ENCODE assay signal across 25 cellular contexts in genomic region chr16:14283786-14284185, GRCh38.
A peak's percentile ranks its signal among the peaks of the same experiment; 100 is the strongest.
DNase-seq lines count a peak whose midpoint lies in the region; ATAC-seq and TF ChIP-seq lines count a peak whose summit lies in the region.
"Had no signal": no experiment of that assay in that cellular context is flagged by ENCODE, and none has a peak within 500 bp of the region (broad histone marks: within the 10 kb centered on the region; RNA-seq: fewer than 3 reads in every experiment).

No MANE protein-coding gene starts in this region.

- no peaks in the 10 kb centered on the region for H3K79me1 ChIP-seq in H9 (ENCODE audit: insufficient read depth, low read depth, low read length, poor library complexity, severe bottlenecking)

- peak overlapping the region in 5 of 8 donors; percentile 1 to 35 (median 15) for H3K4me3 Mint-ChIP-seq in CD4-positive, alpha-beta memory T cell
- peak overlapping the region; percentile 84 to 94 for H3K4me3 Mint-ChIP-seq in H9
- peak overlapping the region; percentile 84 for H3K4me3 Mint-ChIP-seq in WTC11
- H3K4me3 Mint-ChIP-seq in nephron = peak overlapping the region; percentile 46 to 98 (median 93)
- no peak overlapping the region for H3K4me3 Mint-ChIP-seq in activated CD4-positive, alpha-beta T cell treated with anti-CD3 and anti-CD28 coated beads, Interleukin-2, amount 10 ng/mL, durations not matched to agents 7 days and 5 days
- H3K4me3 Mint-ChIP-seq: stimulated activated memory B cell treated with anti-CD40 and anti-IgM and Interleukin-4, amounts not matched to agents 10 μg/mL and 1 μg/mL and 100 μg/mL, for 72 hours had no signal

- intact Hi-C loops in CD4-positive, alpha-beta memory T cell (cut with micrococcal nuclease) = no loop called here

- H3K4me1 ChIP-seq in CD4-positive, alpha-beta memory T cell (ENCODE audit: insufficient read depth, low read length) = peaks cover 18% of the 10 kb centered on the region
- H3K4me1 ChIP-seq in H9 (ENCODE audit: insufficient read depth, low read length) = peaks cover 8% of the 10 kb centered on the region; the same call in 1 of the 2 replicates

- no peak overlapping the region for H2AFZ ChIP-seq in H9 (ENCODE audit: low read length)

- H4K91ac ChIP-seq in H9 (ENCODE audit: insufficient read length, low read depth, low read length) = no peak overlapping the region

- no peak overlapping the region for H3K23ac ChIP-seq in H9 (ENCODE audit: insufficient read length, low read depth, low read length)

- H3K4me2 ChIP-seq in H9 (ENCODE audit: insufficient read depth, insufficient read length, low read length) = peak overlapping the region; percentile 67

- H3K4me1 Mint-ChIP-seq in CD4-positive, alpha-beta memory T cell = peaks cover 8 to 33% (median 16%) of the 10 kb centered on the region in 4 donors
- peaks cover 42 to 44% of the 10 kb centered on the region in 2 experiments for H3K4me1 Mint-ChIP-seq in H9
- H3K4me1 Mint-ChIP-seq in WTC11 = peaks cover 47% of the 10 kb centered on the region
- H3K4me1 Mint-ChIP-seq in nephron = peaks cover 17% of the 10 kb centered on the region
- H3K4me1 Mint-ChIP-seq in activated CD4-positive, alpha-beta T cell treated with anti-CD3 and anti-CD28 coated beads, Interleukin-2, amount 10 ng/mL, durations not matched to agents 7 days and 5 days = peaks cover 25% of the 10 kb centered on the region

- H3K23me2 ChIP-seq in H9 (ENCODE audit: insufficient read length, low read depth, low read length, poor library complexity, severe bottlenecking) = peaks cover 13% of the 10 kb centered on the region

- H3K56ac ChIP-seq in H9 (ENCODE audit: insufficient read length, low read depth, low read length) = no peak overlapping the region

- H3K36me3 ChIP-seq in CD4-positive, alpha-beta memory T cell (ENCODE audit: insufficient read depth, low read length) = no peaks in the 10 kb centered on the region
- H3K36me3 ChIP-seq: BLaER1 treated with 17β-estradiol and CSF1 and Interleukin-3, amounts not matched to agents 10 nM and 100 nM; heart right ventricle; sigmoid colon; upper lobe of right lung had no signal

- peak; percentile 4 for ATAC-seq in WTC11
- no peak for ATAC-seq in GM19467 (IDR thresholded peaks at IDR 0.05; ENCODE audit: unreplicated experiment)
- ATAC-seq: activated naive CD4-positive, alpha-beta T cell treated with anti-CD3 and anti-CD28 coated beads, Interleukin-2, amount 50 U/mL, for 72 hours; effector memory CD8-positive, alpha-beta T cell; heart right ventricle; left cardiac atrium; stimulated activated memory B cell treated with anti-CD40 and anti-IgM and Interleukin-4, amounts not matched to agents 10 μg/mL and 1 μg/mL and 100 μg/mL, for 72 hours; T-cell; upper lobe of right lung had no signal

- no peak overlapping the region for H3T11ph ChIP-seq in H9 (ENCODE audit: low read length)

- H3K9me3 ChIP-seq in CD4-positive, alpha-beta memory T cell (ENCODE audit: control insufficient read depth in 1 of 2, low read length in 2 of 2) = no peaks in the 10 kb centered on the region
- no peaks in the 10 kb centered on the region for H3K9me3 ChIP-seq in H9 (ENCODE audit: control insufficient read depth, low read depth, low read length)
- H3K9me3 ChIP-seq: sigmoid colon, upper lobe of right lung had no signal

- H4K5ac ChIP-seq in H9 (ENCODE audit: insufficient read length, low read depth, low read length) = no peak overlapping the region

- H3K9ac ChIP-seq in H9 (ENCODE audit: extremely low read depth, insufficient read length, low read length) = no peak overlapping the region

- H3K14ac ChIP-seq in H9 (ENCODE audit: insufficient read depth, low read length) = no peak overlapping the region

- no peak overlapping the region for H2BK12ac ChIP-seq in H9 (ENCODE audit: insufficient read length, low read depth, low read length)

- TF ChIP-seq CTCF in H9 (conservative IDR thresholded peaks at IDR 0.05) (no peak), WTC11 (IDR thresholded peaks at IDR 0.05) (no peak), nephron (IDR thresholded peaks at IDR 0.05; ENCODE audit: unreplicated experiment in 3 of 3) (no peak)

- H3K9me3 Mint-ChIP-seq in CD4-positive, alpha-beta memory T cell = peaks cover 0 to 20% (median 2%) of the 10 kb centered on the region in 8 donors
- peaks cover 0 to 2% of the 10 kb centered on the region in 2 experiments; a peak in 3 of 5 replicates for H3K9me3 Mint-ChIP-seq in H9
- no peaks in the 10 kb centered on the region for H3K9me3 Mint-ChIP-seq in WTC11
- H3K9me3 Mint-ChIP-seq in nephron = no peaks in the 10 kb centered on the region
- no peaks in the 10 kb centered on the region for H3K9me3 Mint-ChIP-seq in activated CD4-positive, alpha-beta T cell treated with anti-CD3 and anti-CD28 coated beads, Interleukin-2, amount 10 ng/mL, durations not matched to agents 7 days and 5 days
- H3K9me3 Mint-ChIP-seq: activated naive CD4-positive, alpha-beta T cell treated with anti-CD3 and anti-CD28 coated beads, Interleukin-2, amount 50 U/mL, for 72 hours; stimulated activated memory B cell treated with anti-CD40 and anti-IgM and Interleukin-4, amounts not matched to agents 10 μg/mL and 1 μg/mL and 100 μg/mL, for 72 hours had no signal

- POLR2A ChIA-PET in CD4-positive, alpha-beta memory T cell (lab: Charles Lee; ENCODE audit: partially characterized antibody) = no interaction called here
- POLR2A ChIA-PET in WTC11 (lab: Charles Lee) = no interaction called here
- POLR2A ChIA-PET in activated CD4-positive, alpha-beta T cell treated with anti-CD3 and anti-CD28 coated beads, Interleukin-2, amount 10 ng/mL, durations not matched to agents 7 days and 5 days (lab: Charles Lee) = no interaction called here

- H4K20me1 ChIP-seq in H9 (ENCODE audit: control insufficient read depth, insufficient read depth, insufficient read length) = no peaks in the 10 kb centered on the region

- no peak overlapping the region for H2AK5ac ChIP-seq in H9 (ENCODE audit: insufficient read length, low read length)

- WGBS in H9 (ENCODE audit: extremely low coverage, insufficient read length, low lambda C conversion rate) = no CpG with 5 or more reads among the region's 7 CpGs

- H2BK5ac ChIP-seq in H9 (ENCODE audit: insufficient read length, low read length) = no peak overlapping the region

- no peaks in the 10 kb centered on the region for H3K27me3 ChIP-seq in CD4-positive, alpha-beta memory T cell (ENCODE audit: insufficient read depth, low read length)
- H3K27me3 ChIP-seq in H9 (ENCODE audit: insufficient read depth, low read length) = no peaks in the 10 kb centered on the region
- H3K27me3 ChIP-seq: BLaER1 treated with 17β-estradiol and CSF1 and Interleukin-3, amounts not matched to agents 10 nM and 100 nM; heart right ventricle; sigmoid colon; SJSA1; upper lobe of right lung had no signal

- H3K4me3 ChIP-seq in CD4-positive, alpha-beta memory T cell (ENCODE audit: low read length in 2 of 2) = no peak overlapping the region
- H3K4me3 ChIP-seq: sigmoid colon, SJSA1, upper lobe of right lung had no signal

- H4K8ac ChIP-seq in H9 (replicated peaks; ENCODE audit: insufficient read length, low read depth, low read length) = no peak overlapping the region

- H2BK120ac ChIP-seq in H9 (ENCODE audit: low read depth, low read length, poor library complexity, severe bottlenecking) = no peak overlapping the region

- H2BK15ac ChIP-seq in H9 (ENCODE audit: low read depth, low read length) = no peak overlapping the region

- no peaks in the 10 kb centered on the region for H3K79me2 ChIP-seq in H9 (ENCODE audit: insufficient read depth, low read length)

- no peak overlapping the region for H3K18ac ChIP-seq in H9 (ENCODE audit: insufficient read length, low read depth, low read length)

- H3K27ac ChIP-seq in CD4-positive, alpha-beta memory T cell (ENCODE audit: low read depth, low read length) = no peak overlapping the region
- H3K27ac ChIP-seq in H9 (ENCODE audit: insufficient read length, low read depth, low read length) = no peak overlapping the region
- H3K27ac ChIP-seq: heart right ventricle, sigmoid colon, SJSA1, upper lobe of right lung had no signal

- CTCF ChIA-PET in CD4-positive, alpha-beta memory T cell (lab: Charles Lee; ENCODE audit: partially characterized antibody) = interaction anchor here (2.5 kb wide), 1 partner anchor 361 kb away, joined by 11 read pairs; no protein-coding TSS in a partner anchor
- CTCF ChIA-PET in WTC11 (lab: Charles Lee) = interaction anchor here (1.2 to 3.8 kb wide), 4 partner anchors 15 to 364 kb away, joined by 4 to 50 read pairs (median 18); partner anchors contain the start of gene ERCC4
- CTCF ChIA-PET in activated CD4-positive, alpha-beta T cell treated with anti-CD3 and anti-CD28 coated beads, Interleukin-2, amount 10 ng/mL, durations not matched to agents 7 days and 5 days (lab: Charles Lee) = no interaction called here

- peak overlapping the region in 1 of 7 donors; percentile 98 for H3K27ac Mint-ChIP-seq in CD4-positive, alpha-beta memory T cell
- H3K27ac Mint-ChIP-seq in H9 (peak overlapping the region in 2 of 3 experiments; percentile 11 to 32; a peak in 5 of 7 replicates), WTC11 (peak overlapping the region; percentile 94), nephron (peak overlapping the region in 1 of 3 experiments; percentile 85)
- H3K27ac Mint-ChIP-seq in activated CD4-positive, alpha-beta T cell treated with anti-CD3 and anti-CD28 coated beads, Interleukin-2, amount 10 ng/mL, durations not matched to agents 7 days and 5 days = no peak overlapping the region
- H3K27ac Mint-ChIP-seq: stimulated activated memory B cell treated with anti-CD40 and anti-IgM and Interleukin-4, amounts not matched to agents 10 μg/mL and 1 μg/mL and 100 μg/mL, for 72 hours had no signal

- H3K27me3 Mint-ChIP-seq in CD4-positive, alpha-beta memory T cell = peaks cover 2% of the 10 kb centered on the region in 2 donors
- H3K27me3 Mint-ChIP-seq in H9 (ENCODE audit: low read depth) = peaks cover 9% of the 10 kb centered on the region
- no peaks in the 10 kb centered on the region; the same call in none of the 2 replicates for H3K27me3 Mint-ChIP-seq in WTC11 (ENCODE audit: low read depth)
- H3K27me3 Mint-ChIP-seq in nephron (ENCODE audit: low read depth) = peaks cover 10% of the 10 kb centered on the region
- H3K27me3 Mint-ChIP-seq in activated CD4-positive, alpha-beta T cell treated with anti-CD3 and anti-CD28 coated beads, Interleukin-2, amount 10 ng/mL, durations not matched to agents 7 days and 5 days = no peaks in the 10 kb centered on the region
- H3K27me3 Mint-ChIP-seq: effector memory CD8-positive, alpha-beta T cell; stimulated activated memory B cell treated with anti-CD40 and anti-IgM and Interleukin-4, amounts not matched to agents 10 μg/mL and 1 μg/mL and 100 μg/mL, for 72 hours; T-cell had no signal

- H3K4ac ChIP-seq in H9 (ENCODE audit: low read depth, low read length) = no peak overlapping the region

- peaks cover 0 to 17% of the 10 kb centered on the region in 2 donors for H3K36me3 Mint-ChIP-seq in CD4-positive, alpha-beta memory T cell
- H3K36me3 Mint-ChIP-seq in H9 (ENCODE audit: insufficient read depth in 1 of 3, low read depth in 3 of 3) = no peaks in the 10 kb centered on the region; a peak in 1 of 7 replicates
- H3K36me3 Mint-ChIP-seq in WTC11 = no peaks in the 10 kb centered on the region
- no peaks in the 10 kb centered on the region for H3K36me3 Mint-ChIP-seq in nephron (ENCODE audit: low read depth)
- H3K36me3 Mint-ChIP-seq in activated CD4-positive, alpha-beta T cell treated with anti-CD3 and anti-CD28 coated beads, Interleukin-2, amount 10 ng/mL, durations not matched to agents 7 days and 5 days (ENCODE audit: low read depth) = no peaks in the 10 kb centered on the region
- H3K36me3 Mint-ChIP-seq: stimulated activated memory B cell treated with anti-CD40 and anti-IgM and Interleukin-4, amounts not matched to agents 10 μg/mL and 1 μg/mL and 100 μg/mL, for 72 hours; T-cell had no signal

- no peak for DNase-seq in CD4-positive, alpha-beta memory T cell
- DNase-seq in H9 = peak; percentile 63
- peak; percentile 28 for DNase-seq in WTC11 (ENCODE audit: low spot score)
- DNase-seq in activated CD4-positive, alpha-beta T cell treated with anti-CD3 and anti-CD28 coated beads, Interleukin-2, amount 10 ng/mL, durations not matched to agents 7 days and 5 days = no peak
- no peak for DNase-seq in H4 (ENCODE audit: low spot score)
- DNase-seq: activated CD4-positive, alpha-beta T cell treated with anti-CD3 and anti-CD28 coated beads, Interleukin-2, amount 50 U/mL, for 48 hours; activated CD8-positive, alpha-beta memory T cell treated with anti-CD3 and anti-CD28 coated beads, Interleukin-2, amount 50 U/mL, for 48 hours; DND-41; effector memory CD8-positive, alpha-beta T cell; heart right ventricle; Karpas-422; left cardiac atrium; NCI-H187; posterior cingulate gyrus; sigmoid colon; stimulated activated CD4-positive, alpha-beta T cell treated with anti-CD3 and anti-CD28 coated beads, Interleukin-4, amount 100 ng/mL, for 4 hours; substantia nigra; T-cell; upper lobe of right lung had no signal

- H2BK20ac ChIP-seq in H9 (ENCODE audit: low read depth, low read length, poor library complexity, severe bottlenecking) = no peak overlapping the region

Comparison
In these comparisons a context has a peak if more than half of its experiments do, and no peak if none do; other contexts are left out.
1. DNase-seq: peak in H9 (single experiment) and WTC11 (single experiment); none in CD4-positive, alpha-beta memory T cell (0 of 5), activated CD4-positive, alpha-beta T cell treated with anti-CD3 and anti-CD28 coated beads, Interleukin-2, amount 10 ng/mL, durations not matched to agents 7 days and 5 days (single experiment) and H4 (single experiment).